Comparison of ENCODE assay signal across 23 cellular contexts in the genomic region with DNA sequence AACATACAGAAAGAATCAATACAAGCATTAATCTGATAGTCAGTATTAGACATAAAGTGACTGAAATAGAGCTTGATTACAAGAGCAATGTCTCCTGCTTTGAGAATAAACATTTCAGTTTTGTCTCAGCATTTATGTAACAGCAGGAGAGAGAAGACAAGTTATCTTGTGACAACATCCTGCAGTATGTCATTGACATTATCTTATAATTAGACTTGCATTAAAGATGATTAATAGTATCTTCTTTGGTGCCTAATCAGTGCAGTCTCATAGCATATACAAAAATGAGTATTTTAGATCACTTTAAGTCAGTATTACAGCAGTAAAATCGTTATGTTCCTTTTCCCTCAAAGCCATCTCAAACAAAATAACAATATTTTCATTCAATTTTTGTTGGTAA.
A peak's percentile ranks its signal among the peaks of the same experiment; 100 is the strongest.
DNase-seq lines count a peak whose midpoint lies in the region; ATAC-seq, FAIRE-seq and TF ChIP-seq lines count a peak whose summit lies in the region.
"Had no signal": no experiment of that assay in that cellular context is flagged by ENCODE, and none has a peak within 500 bp of the region (broad histone marks: within the 10 kb centered on the region; RNA-seq: fewer than 3 reads in every experiment).

No MANE protein-coding gene starts in this region.

- no peak for TF ChIP-seq POLR2A in H54 (IDR thresholded peaks at IDR 0.05; ENCODE audit: low read depth, low read length)

- DNase-seq in H54 (ENCODE audit: insufficient read length, low spot score) (no peak), NCI-H146 (lab: John Stamatoyannopoulos, UW) (peak; percentile 69), NCI-H69 (lab: John Stamatoyannopoulos, UW) (peak; percentile 52), NCI-H510A (lab: John Stamatoyannopoulos, UW) (no peak), GDM1 (lab: John Stamatoyannopoulos, UW) (no peak)
- DNase-seq: 8988T; ACHN; BE2C; C1 segment of cervical spinal cord; CD4-positive, alpha-beta memory T cell; CD4-positive, CD25-positive, alpha-beta regulatory T cell; CD8-positive, alpha-beta memory T cell; COR-L47; DMS 273 treated with DMSO at 0.1 percent for 48 hours; DMS79; DND-41; EL; GF-D8 had no signal

- peak; percentile 69 for FAIRE-seq in H54 (lab: Jason Lieb, UNC)
- FAIRE-seq: A204.1, GM12891, GM18507 had no signal

- ATAC-seq in SK-N-SH treated with all-trans-retinoic acid at 6 μM for 48 hours (no peak), GM19467 (IDR thresholded peaks at IDR 0.05; ENCODE audit: unreplicated experiment) (no peak)

TF ChIP-seq in SK-N-SH treated with all-trans-retinoic acid at 6 μM for 48 hours, 23 proteins besides CTCF, POLR2A, EP300 and RAD21:
- TF ChIP-seq TCF4 (CRISPR knock-in tag; IDR thresholded peaks at IDR 0.05; ENCODE audit: borderline replicate concordance) (peak; percentile 80), ZNF565 (CRISPR knock-in tag; conservative IDR thresholded peaks at IDR 0.05; ENCODE audit: low read depth) (no peak), ISL1 (CRISPR knock-in tag; IDR thresholded peaks at IDR 0.05) (peak; percentile 59), ZNF70 (CRISPR knock-in tag; IDR thresholded peaks at IDR 0.05) (no peak)
TF ChIP-seq in SK-N-SH treated with all-trans-retinoic acid at 6 μM for 48 hours: peak in this region for 2.

Comparison
In these comparisons a context has a peak if more than half of its experiments do, and no peak if none do; other contexts are left out.
1. DNase-seq: peak in NCI-H146 (single experiment) and NCI-H69 (single experiment); none in H54 (single experiment), NCI-H510A (single experiment) and GDM1 (single experiment).